Comparison of ENCODE assay signal across 10 cellular contexts in the genomic region with DNA sequence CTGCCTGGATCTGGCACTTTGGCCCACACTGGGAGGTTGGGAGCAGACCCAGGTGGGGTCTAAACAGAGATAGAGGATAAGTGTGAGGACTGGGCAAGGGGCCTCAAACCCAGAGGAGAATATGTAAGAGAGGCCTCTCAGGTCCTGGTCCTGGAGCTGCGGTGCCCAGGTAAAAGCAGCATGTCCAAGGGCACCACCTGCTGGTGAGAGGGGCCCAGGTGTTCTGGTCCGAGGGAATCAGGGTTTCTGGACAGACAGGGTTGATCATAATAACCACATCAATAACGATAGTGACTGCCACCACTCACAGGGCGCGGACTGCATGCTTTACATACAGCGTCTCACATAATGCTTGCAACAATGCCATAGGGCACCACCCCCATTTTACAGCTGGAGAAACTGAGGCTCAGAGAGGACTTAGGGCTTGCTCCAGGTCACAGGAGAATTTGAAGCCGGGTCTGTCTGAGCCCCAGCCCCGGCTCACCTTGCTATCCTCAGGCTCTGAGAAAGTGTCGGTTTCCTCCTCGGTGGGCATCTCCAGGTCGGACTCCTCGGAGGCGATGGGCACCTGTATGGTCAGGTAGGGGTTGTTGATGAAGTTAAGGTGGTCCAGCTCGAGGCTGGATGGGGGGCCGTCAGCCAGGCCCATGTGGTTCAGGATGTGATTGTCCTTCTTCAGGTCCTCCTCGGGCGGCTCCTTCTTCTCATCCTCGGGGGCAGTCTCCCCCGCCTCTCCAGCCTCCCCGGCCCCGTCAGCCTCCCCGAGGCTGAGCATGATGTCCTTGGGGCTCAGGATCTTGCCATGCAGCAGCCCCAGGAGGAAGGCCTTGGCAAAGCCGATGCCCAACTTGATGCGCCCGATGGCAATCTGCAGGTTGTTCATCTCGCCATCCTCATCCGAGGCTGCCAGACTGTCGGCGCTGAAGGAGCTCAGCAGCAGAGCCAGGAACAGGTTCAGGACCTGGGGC. TPM values are rescaled to one million over a fixed set of nuclear protein-coding genes. Genes with fewer than 3 reads are reported as not detected.
DNase-seq lines count a peak whose midpoint lies in the region; ATAC-seq and TF ChIP-seq lines count a peak whose summit lies in the region.
"Had no signal": no experiment of that assay in that cellular context is flagged by ENCODE, and none has a peak within 500 bp of the region (broad histone marks: within the 10 kb centered on the region; RNA-seq: fewer than 3 reads in every experiment).

No MANE protein-coding gene starts in this region.

- no peak overlapping the region for H2AFZ ChIP-seq in GM23338
- no peak overlapping the region for H2AFZ ChIP-seq in osteoblast (ENCODE audit: low read length)

- no peaks in the 10 kb centered on the region for H3K36me3 Mint-ChIP-seq in CD4-positive, alpha-beta memory T cell
- no peaks in the 10 kb centered on the region; the same call in 2 of the 3 replicates for H3K36me3 Mint-ChIP-seq in GM23338 (ENCODE audit: low read depth)
- H3K36me3 Mint-ChIP-seq in activated CD8-positive, alpha-beta T cell treated with anti-CD3 and anti-CD28 coated beads for 36 hours (ENCODE audit: low read depth), result no peaks in the 10 kb centered on the region

- TF ChIP-seq RAD21 in liver (IDR thresholded peaks at IDR 0.05), result peak; percentile 59 to 79

- TF ChIP-seq CTCF in GM23338 (conservative IDR thresholded peaks at IDR 0.05; ENCODE audit: low read depth in 2 of 2), result peak; percentile 77 to 85
- TF ChIP-seq CTCF in activated CD8-positive, alpha-beta T cell treated with anti-CD3 and anti-CD28 coated beads for 36 hours (IDR thresholded peaks at IDR 0.05), result peak; percentile 36
- TF ChIP-seq CTCF in liver (IDR thresholded peaks at IDR 0.05; ENCODE audit: low read depth, low read length, missing input control), result peak; percentile 49
- TF ChIP-seq CTCF in testis (IDR thresholded peaks at IDR 0.05), result no peak
- no peak for TF ChIP-seq CTCF in osteoblast (IDR thresholded peaks at IDR 0.05; ENCODE audit: extremely low read depth, low read depth, low read length)

- H3K27ac ChIP-seq in CD4-positive, alpha-beta memory T cell (ENCODE audit: low read depth, low read length), result no peak overlapping the region
- H3K27ac ChIP-seq in GM23338 (ENCODE audit: low read depth), result no peak overlapping the region
- H3K27ac ChIP-seq in liver (ENCODE audit: low read depth in 1 of 2, low read length in 2 of 2), result no peak overlapping the region
- no peak overlapping the region for H3K27ac ChIP-seq in testis
- H3K27ac ChIP-seq in osteoblast (ENCODE audit: low read depth, low read length), result no peak overlapping the region

- WGBS in liver, result 85% methylated on average over 29 of the region's 29 CpGs
- 88 to 93% methylated on average over 8 to 29 of the region's 29 CpGs for WGBS in testis, 2 donors

- no peaks in the 10 kb centered on the region for H3K9me3 ChIP-seq in CD4-positive, alpha-beta memory T cell (ENCODE audit: control insufficient read depth in 1 of 2, low read length in 2 of 2)
- H3K9me3 ChIP-seq in liver (ENCODE audit: control insufficient read depth in 4 of 4, low read length in 3 of 4) (no peaks in the 10 kb centered on the region), testis (no peaks in the 10 kb centered on the region), osteoblast (ENCODE audit: low read depth, low read length) (no peaks in the 10 kb centered on the region)

- no peaks in the 10 kb centered on the region for H3K27me3 Mint-ChIP-seq in CD4-positive, alpha-beta memory T cell
- peaks cover 8% of the 10 kb centered on the region for H3K27me3 Mint-ChIP-seq in GM23338 (ENCODE audit: insufficient read depth, low read depth, poor library complexity)
- no peaks in the 10 kb centered on the region for H3K27me3 Mint-ChIP-seq in activated CD8-positive, alpha-beta T cell treated with anti-CD3 and anti-CD28 coated beads for 36 hours

- H3K4me2 ChIP-seq in GM23338 (no peak overlapping the region), osteoblast (ENCODE audit: insufficient read depth, low read length) (no peak overlapping the region)

- H3K36me3 ChIP-seq in CD4-positive, alpha-beta memory T cell (ENCODE audit: insufficient read depth, low read length), result no peaks in the 10 kb centered on the region
- H3K36me3 ChIP-seq in GM23338 (ENCODE audit: insufficient read depth) (no peaks in the 10 kb centered on the region), liver (ENCODE audit: control insufficient read depth in 4 of 4, insufficient read depth in 3 of 4, low read depth in 1 of 4, low read length in 3 of 4) (no peaks in the 10 kb centered on the region), testis (ENCODE audit: low read depth, missing control alignments) (no peaks in the 10 kb centered on the region), osteoblast (ENCODE audit: insufficient read depth, low read length) (no peaks in the 10 kb centered on the region)

- peaks cover 30% of the 10 kb centered on the region for H3K4me1 ChIP-seq in CD4-positive, alpha-beta memory T cell (ENCODE audit: insufficient read depth, low read length)
- H3K4me1 ChIP-seq in GM23338 (ENCODE audit: insufficient read depth) (no peaks in the 10 kb centered on the region), liver (ENCODE audit: control insufficient read depth in 4 of 4, insufficient read depth in 4 of 4, low read length in 3 of 4) (peaks cover 0 to 4% (median 0%) of the 10 kb centered on the region in 4 donors), testis (no peaks in the 10 kb centered on the region), osteoblast (ENCODE audit: insufficient read depth, low read length) (no peaks in the 10 kb centered on the region)

- CTCF ChIA-PET in CD4-positive, alpha-beta memory T cell (lab: Charles Lee; ENCODE audit: partially characterized antibody), result interaction anchor here (0.6 to 4.2 kb wide), 17 partner anchors 11 to 255 kb away, joined by 3 to 43 read pairs (median 5); a partner anchor contains a TSS
- CTCF ChIA-PET in activated CD8-positive, alpha-beta T cell treated with anti-CD3 and anti-CD28 coated beads for 36 hours (lab: Charles Lee), result interaction anchor here (0.6 to 7.2 kb wide), 17 partner anchors 12 to 320 kb away, joined by 3 to 47 read pairs (median 3); a partner anchor contains a TSS

- TF ChIP-seq POLR2A in testis (IDR thresholded peaks at IDR 0.05), result no peak

- H3K27ac Mint-ChIP-seq in CD4-positive, alpha-beta memory T cell, result peak overlapping the region in 2 of 7 donors; percentile 2 to 73
- no peak overlapping the region for H3K27ac Mint-ChIP-seq in GM23338
- H3K27ac Mint-ChIP-seq in activated CD8-positive, alpha-beta T cell treated with anti-CD3 and anti-CD28 coated beads for 36 hours, result no peak overlapping the region

- no peak overlapping the region for H3K9ac ChIP-seq in liver (ENCODE audit: low read depth in 1 of 2, low read length in 2 of 2)

- peaks cover 0 to 2% (median 0%) of the 10 kb centered on the region in 8 donors for H3K9me3 Mint-ChIP-seq in CD4-positive, alpha-beta memory T cell
- no peaks in the 10 kb centered on the region for H3K9me3 Mint-ChIP-seq in GM23338
- no peaks in the 10 kb centered on the region for H3K9me3 Mint-ChIP-seq in activated CD8-positive, alpha-beta T cell treated with anti-CD3 and anti-CD28 coated beads for 36 hours

- H3K4me3 ChIP-seq in CD4-positive, alpha-beta memory T cell (ENCODE audit: low read length in 2 of 2), result no peak overlapping the region
- H3K4me3 ChIP-seq in GM23338 (no peak overlapping the region), liver (ENCODE audit: low read depth in 1 of 3, low read length in 3 of 3) (no peak overlapping the region), testis (no peak overlapping the region), osteoblast (ENCODE audit: insufficient read depth, low read length) (no peak overlapping the region)

- H3F3A ChIP-seq in GM23338 (replicated peaks; ENCODE audit: low read depth), result no peaks in the 10 kb centered on the region

- DNase-seq in CD4-positive, alpha-beta memory T cell, result peak in 4 of 5 donors; percentile 23 to 33 (median 28)
- peak; percentile 74 for DNase-seq in GM23338 (ENCODE audit: low spot score)
- peak; percentile 63 for DNase-seq in activated CD8-positive, alpha-beta T cell treated with anti-CD3 and anti-CD28 coated beads for 36 hours
- no peak for DNase-seq in testis
- no peak for DNase-seq in osteoblast (ENCODE audit: insufficient read length, low spot score, missing footprints)
- no peak for DNase-seq in left cardiac atrium
- no peak for DNase-seq in AG08396 (ENCODE audit: low spot score)

- no peaks in the 10 kb centered on the region for H3K27me3 ChIP-seq in CD4-positive, alpha-beta memory T cell (ENCODE audit: insufficient read depth, low read length)
- no peaks in the 10 kb centered on the region for H3K27me3 ChIP-seq in GM23338 (ENCODE audit: insufficient read depth)
- H3K27me3 ChIP-seq in liver (ENCODE audit: control insufficient read depth in 4 of 4, insufficient read depth in 4 of 4, low read length in 3 of 4), result no peaks in the 10 kb centered on the region
- H3K27me3 ChIP-seq in testis, result no peaks in the 10 kb centered on the region
- H3K27me3 ChIP-seq in osteoblast (ENCODE audit: insufficient read depth, low read length), result peaks cover 3% of the 10 kb centered on the region

- H3K4me3 Mint-ChIP-seq in CD4-positive, alpha-beta memory T cell, result no peak overlapping the region
- H3K4me3 Mint-ChIP-seq in GM23338, result no peak overlapping the region
- H3K4me3 Mint-ChIP-seq in activated CD8-positive, alpha-beta T cell treated with anti-CD3 and anti-CD28 coated beads for 36 hours, result no peak overlapping the region

- H3K9me2 ChIP-seq in GM23338 (ENCODE audit: insufficient read depth), result no peaks in the 10 kb centered on the region

- H3K79me2 ChIP-seq in GM23338 (replicated peaks; ENCODE audit: insufficient read depth) (no peaks in the 10 kb centered on the region), osteoblast (ENCODE audit: insufficient read depth, low read length) (no peaks in the 10 kb centered on the region)

- ATAC-seq in GM23338 (peak; percentile 72), left cardiac atrium (no peak)
- ATAC-seq in activated CD8-positive, alpha-beta T cell treated with anti-CD3 and anti-CD28 coated beads for 36 hours, result no peak

- POLR2A ChIA-PET in CD4-positive, alpha-beta memory T cell (lab: Charles Lee; ENCODE audit: partially characterized antibody), result interaction anchor here (0.6 to 1.8 kb wide), 5 partner anchors 19 to 69 kb away, joined by 3 to 8 read pairs (median 4); a partner anchor contains a TSS
- POLR2A ChIA-PET in activated CD8-positive, alpha-beta T cell treated with anti-CD3 and anti-CD28 coated beads for 36 hours (lab: Charles Lee), result no interaction called here

- intact Hi-C loops in CD4-positive, alpha-beta memory T cell (cut with micrococcal nuclease), result no loop called here
- intact Hi-C loops in activated CD8-positive, alpha-beta T cell treated with anti-CD3 and anti-CD28 coated beads for 36 hours (cut with micrococcal nuclease), result no loop called here
- intact Hi-C loops in testis (cut with DNase I; ENCODE audit: low total_unique reads), result no loop called here
- intact Hi-C loops in left cardiac atrium (cut with DNase I), result loop anchor here in 1 of 2 donors (5.0 kb wide), 1 partner anchor 36 kb away; no protein-coding TSS in a partner anchor

- H3K4me1 Mint-ChIP-seq in CD4-positive, alpha-beta memory T cell, result peaks cover 11 to 39% (median 28%) of the 10 kb centered on the region in 4 donors
- H3K4me1 Mint-ChIP-seq in GM23338, result peaks cover 4% of the 10 kb centered on the region; the same call in 1 of the 3 replicates
- H3K4me1 Mint-ChIP-seq in activated CD8-positive, alpha-beta T cell treated with anti-CD3 and anti-CD28 coated beads for 36 hours (ENCODE audit: low read depth), result peaks cover 26% of the 10 kb centered on the region

- H4K20me1 ChIP-seq in GM23338 (replicated peaks; ENCODE audit: insufficient read depth) (no peaks in the 10 kb centered on the region), osteoblast (ENCODE audit: insufficient read depth, low read length) (no peaks in the 10 kb centered on the region)

RNA-seq across cellular contexts. Expression of a gene that starts 19.1 kb away (rescaled TPM):
- 10 to 100 TPM; 16.4 to 17.2 TPM for total RNA-seq in CD4-positive, alpha-beta memory T cell
- 10 to 100 TPM; 54.4 to 57.2 TPM for polyA plus RNA-seq in CD4-positive, alpha-beta memory T cell
- total RNA-seq in GM23338 (2014; rRNA removed; shearing (Covaris generic)), result 1.3 and 3.0 TPM in 2 replicates
- polyA plus RNA-seq in GM23338 (2016; fragmentation: Nextera tagmentation; extraction: Ambion mirVana), result 1.5 and 2.5 TPM in 2 replicates
- 10 to 100 TPM; 28.4 to 31.6 TPM for total RNA-seq in activated CD8-positive, alpha-beta T cell treated with anti-CD3 and anti-CD28 coated beads for 36 hours
- total RNA-seq in liver, result 1 to 10 TPM; 1.3 to 6.5 TPM
- 1 to 10 TPM; 3.4 to 3.6 TPM for polyA plus RNA-seq in liver
- under 1 TPM; 0.62 to 0.87 TPM for total RNA-seq in testis
- polyA plus RNA-seq in testis (ENCODE audit: insufficient read depth, low read depth, low replicate concordance), result 4.3 TPM
- total RNA-seq in osteoblast, result 0.36 and 0.59 TPM in 2 replicates
- total RNA-seq in left cardiac atrium, result 1 to 10 TPM; 4.8 to 7.5 TPM
- total RNA-seq: NCI-H460 had no signal
- polyA plus RNA-seq: neural cell had no signal

RNA-seq across cellular contexts. Expression of a gene that starts 21.5 kb away (rescaled TPM):
- total RNA-seq in CD4-positive, alpha-beta memory T cell, result under 1 TPM; 0.17 to 0.30 TPM
- not detected for polyA plus RNA-seq in CD4-positive, alpha-beta memory T cell
- total RNA-seq in GM23338 (2014; rRNA removed; shearing (Covaris generic)), result 7.9 and 8.5 TPM in 2 replicates
- 2.3 and 2.5 TPM in 2 replicates for polyA plus RNA-seq in GM23338 (2016; fragmentation: Nextera tagmentation; extraction: Ambion mirVana)
- total RNA-seq in activated CD8-positive, alpha-beta T cell treated with anti-CD3 and anti-CD28 coated beads for 36 hours, result under 1 TPM; 0.20 to 0.23 TPM
- 1 to 10 TPM in 1 of 2 donors, under 1 TPM in 1; 0.70 to 1.3 TPM for total RNA-seq in liver
- under 1 TPM; 0.04 to 0.15 TPM for polyA plus RNA-seq in liver
- total RNA-seq in testis, result 1 to 10 TPM; 2.3 to 2.8 TPM
- polyA plus RNA-seq in testis (ENCODE audit: insufficient read depth, low read depth, low replicate concordance), result 2.0 TPM
- under 0.01 TPM in 1 of 2 replicates, not detected in the other for total RNA-seq in osteoblast
- 1 to 10 TPM in 1 of 2 donors, under 1 TPM in 1; 0.41 to 1.0 TPM for total RNA-seq in left cardiac atrium
- polyA plus RNA-seq: neural cell had no signal

RNA-seq across cellular contexts. Expression of a gene that starts 32.6 kb away (rescaled TPM):
- total RNA-seq in CD4-positive, alpha-beta memory T cell, result not detected
- polyA plus RNA-seq in CD4-positive, alpha-beta memory T cell, result not detected
- total RNA-seq in GM23338 (2014; rRNA removed; shearing (Covaris generic)), result not detected in 2 replicates
- polyA plus RNA-seq in GM23338 (2016; fragmentation: Nextera tagmentation; extraction: Ambion mirVana) (0.57 TPM in 1 of 2 replicates, not detected in the other), liver (not detected), testis (ENCODE audit: insufficient read depth, low read depth, low replicate concordance) (not detected)
- total RNA-seq in activated CD8-positive, alpha-beta T cell treated with anti-CD3 and anti-CD28 coated beads for 36 hours, result not detected
- total RNA-seq in liver (not detected), testis (under 1 TPM in 1 of 2 donors, not detected in 1; 0.43 TPM), osteoblast (not detected in 2 replicates), left cardiac atrium (not detected)
- total RNA-seq: NCI-H460 had no signal
- polyA plus RNA-seq: neural cell had no signal

RNA-seq across cellular contexts. Expression of a gene that starts 40.2 kb away (rescaled TPM):
- total RNA-seq in CD4-positive, alpha-beta memory T cell, result not detected
- not detected for polyA plus RNA-seq in CD4-positive, alpha-beta memory T cell
- total RNA-seq in GM23338 (2014; rRNA removed; shearing (Covaris generic)), result not detected in 2 replicates
- polyA plus RNA-seq in GM23338 (2016; fragmentation: Nextera tagmentation; extraction: Ambion mirVana) (0.44 TPM in 1 of 2 replicates, not detected in the other), liver (not detected), testis (ENCODE audit: insufficient read depth, low read depth, low replicate concordance) (not detected)
- not detected for total RNA-seq in activated CD8-positive, alpha-beta T cell treated with anti-CD3 and anti-CD28 coated beads for 36 hours
- total RNA-seq in liver (not detected), testis (not detected), osteoblast (not detected in 2 replicates), left cardiac atrium (not detected)
- total RNA-seq: NCI-H460 had no signal
- polyA plus RNA-seq: neural cell had no signal

RNA-seq across cellular contexts. Expression of a gene that starts 46.9 kb away (rescaled TPM):
- total RNA-seq in CD4-positive, alpha-beta memory T cell, result 1 to 10 TPM in 1 of 2 experiments, under 1 TPM in 1; 0.19 to 1.0 TPM
- 1 to 10 TPM; 5.6 to 6.0 TPM for polyA plus RNA-seq in CD4-positive, alpha-beta memory T cell
- 0.74 and 1.3 TPM in 2 replicates for total RNA-seq in GM23338 (2014; rRNA removed; shearing (Covaris generic))
- polyA plus RNA-seq in GM23338 (2016; fragmentation: Nextera tagmentation; extraction: Ambion mirVana) (0.24 and 0.66 TPM in 2 replicates), liver (under 1 TPM; 0.02 to 0.35 TPM), testis (ENCODE audit: insufficient read depth, low read depth, low replicate concordance) (21.8 TPM)
- total RNA-seq in activated CD8-positive, alpha-beta T cell treated with anti-CD3 and anti-CD28 coated beads for 36 hours, result 1 to 10 TPM in 1 of 2 experiments, under 1 TPM in 1; 0.74 to 2.5 TPM
- total RNA-seq in liver (under 1 TPM in 1 of 2 donors, not detected in 1; 0.14 TPM), testis (10 to 100 TPM in 1 of 2 donors, 1 to 10 TPM in 1; 8.6 to 12.2 TPM), osteoblast (0.36 and 0.88 TPM in 2 replicates), left cardiac atrium (under 1 TPM; 0.24 to 0.35 TPM)
- total RNA-seq: NCI-H460 had no signal

Comparison
In these comparisons a context has a peak if more than half of its experiments do, and no peak if none do; other contexts are left out.
1. DNase-seq: peak in CD4-positive, alpha-beta memory T cell (4 of 5), GM23338 (single experiment) and activated CD8-positive, alpha-beta T cell treated with anti-CD3 and anti-CD28 coated beads for 36 hours (single experiment); none in testis (single experiment), osteoblast (single experiment), left cardiac atrium (single experiment) and AG08396 (single experiment).
2. CTCF ChIP-seq: peak in GM23338 (2 of 2), activated CD8-positive, alpha-beta T cell treated with anti-CD3 and anti-CD28 coated beads for 36 hours (single experiment) and liver (single experiment); none in testis (0 of 3) and osteoblast (single experiment).